Comparison of ENCODE assay signal across 16 cellular contexts in the genomic region with DNA sequence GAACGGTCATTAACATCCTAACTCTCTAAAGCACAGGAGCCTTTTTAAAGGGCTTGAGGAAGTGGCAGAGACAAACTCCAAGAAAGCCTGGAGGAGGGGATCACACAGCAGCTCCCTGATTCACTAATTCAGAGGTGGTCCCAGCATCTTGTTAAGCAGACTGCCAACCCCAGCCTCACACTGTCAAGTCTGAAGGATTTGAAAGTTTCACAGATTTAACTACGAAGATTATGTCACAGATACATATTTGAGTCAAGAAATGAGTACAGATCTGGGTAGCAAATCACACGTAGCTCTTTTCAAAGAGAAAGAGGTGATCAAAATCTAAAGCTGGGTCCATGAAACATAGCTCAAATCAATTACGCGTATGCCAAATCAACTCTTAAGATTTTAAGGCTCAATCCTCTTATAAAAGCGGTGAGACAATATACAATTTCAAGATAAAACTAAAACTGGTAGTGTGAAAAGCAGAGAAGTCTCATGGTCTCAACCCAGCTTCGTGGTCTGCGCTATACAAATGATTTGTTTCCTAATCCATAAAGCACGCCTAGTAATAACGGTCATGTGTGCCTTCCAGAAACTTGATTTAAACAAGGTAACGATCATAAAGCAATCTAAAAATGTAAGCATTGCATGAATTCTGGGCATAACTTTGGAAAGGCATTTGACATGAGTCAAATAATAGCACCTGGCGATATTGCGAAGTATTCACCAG.
A peak's percentile ranks its signal among the peaks of the same experiment; 100 is the strongest.
DNase-seq lines count a peak whose midpoint lies in the region; ATAC-seq and TF ChIP-seq lines count a peak whose summit lies in the region.
"Had no signal": no experiment of that assay in that cellular context is flagged by ENCODE, and none has a peak within 500 bp of the region (broad histone marks: within the 10 kb centered on the region; RNA-seq: fewer than 3 reads in every experiment).

No MANE protein-coding gene starts in this region.

- H3K27ac ChIP-seq in CD4-positive, CD25-positive, alpha-beta regulatory T cell (ENCODE audit: insufficient read depth, low read length, poor library complexity, severe bottlenecking) = peak overlapping the region; percentile 48
- H3K27ac ChIP-seq in CD8-positive, alpha-beta T cell (ENCODE audit: low read depth, low read length) = no peak overlapping the region
- no peak overlapping the region for H3K27ac ChIP-seq in naive thymus-derived CD4-positive, alpha-beta T cell (ENCODE audit: low read depth, low read length)
- no peak overlapping the region for H3K27ac ChIP-seq in esophagus squamous epithelium
- H3K27ac ChIP-seq: KMS-11, psoas muscle had no signal

- TF ChIP-seq POLR2A in esophagus squamous epithelium (IDR thresholded peaks at IDR 0.05) = no peak

- H3K9me3 ChIP-seq in CD4-positive, CD25-positive, alpha-beta regulatory T cell (ENCODE audit: control insufficient read depth in 2 of 2, low read length in 2 of 2) = no peaks in the 10 kb centered on the region
- H3K9me3 ChIP-seq in CD8-positive, alpha-beta T cell (ENCODE audit: low read length) = no peaks in the 10 kb centered on the region
- no peaks in the 10 kb centered on the region for H3K9me3 ChIP-seq in naive thymus-derived CD4-positive, alpha-beta T cell (ENCODE audit: control insufficient read depth in 2 of 3, low read length in 3 of 3)
- H3K9me3 ChIP-seq in esophagus squamous epithelium = no peaks in the 10 kb centered on the region
- H3K9me3 ChIP-seq: psoas muscle had no signal

- no peaks in the 10 kb centered on the region for H3K27me3 ChIP-seq in CD4-positive, CD25-positive, alpha-beta regulatory T cell (ENCODE audit: control insufficient read depth, insufficient read depth, low read length)
- H3K27me3 ChIP-seq in CD8-positive, alpha-beta T cell (ENCODE audit: insufficient read depth, low read length) = no peaks in the 10 kb centered on the region
- no peaks in the 10 kb centered on the region for H3K27me3 ChIP-seq in naive thymus-derived CD4-positive, alpha-beta T cell (ENCODE audit: control insufficient read depth in 2 of 2, insufficient read depth in 2 of 2, low read length in 2 of 2)
- H3K27me3 ChIP-seq in esophagus squamous epithelium = no peaks in the 10 kb centered on the region

- peak overlapping the region; percentile 26 to 92 (median 33) for H3K27ac Mint-ChIP-seq in CD4-positive, CD25-positive, alpha-beta regulatory T cell
- H3K27ac Mint-ChIP-seq in CD8-positive, alpha-beta T cell = no peak overlapping the region
- peak overlapping the region; percentile 77 for H3K27ac Mint-ChIP-seq in activated T-helper 17 cell treated with anti-CD3 and anti-CD28 coated beads, Interleukin-2, amount 50 U/mL, for 72 hours
- H3K27ac Mint-ChIP-seq in naive thymus-derived CD4-positive, alpha-beta T cell = peak overlapping the region in 8 of 9 donors; percentile 19 to 85 (median 42)

- no peak for TF ChIP-seq CTCF in CD8-positive, alpha-beta T cell (IDR thresholded peaks at IDR 0.05)
- no peak for TF ChIP-seq CTCF in esophagus squamous epithelium (IDR thresholded peaks at IDR 0.05)

- H3K27me3 Mint-ChIP-seq in CD4-positive, CD25-positive, alpha-beta regulatory T cell = no peaks in the 10 kb centered on the region
- no peaks in the 10 kb centered on the region for H3K27me3 Mint-ChIP-seq in CD8-positive, alpha-beta T cell (ENCODE audit: low read depth)
- no peaks in the 10 kb centered on the region for H3K27me3 Mint-ChIP-seq in activated T-helper 17 cell treated with anti-CD3 and anti-CD28 coated beads, Interleukin-2, amount 50 U/mL, for 72 hours
- no peaks in the 10 kb centered on the region for H3K27me3 Mint-ChIP-seq in naive thymus-derived CD4-positive, alpha-beta T cell

- peak in 1 of 3 donors; percentile 23 for DNase-seq in CD4-positive, CD25-positive, alpha-beta regulatory T cell
- no peak for DNase-seq in CD8-positive, alpha-beta T cell
- DNase-seq in naive thymus-derived CD4-positive, alpha-beta T cell = no peak
- DNase-seq in NCI-H2171 (lab: John Stamatoyannopoulos, UW) (no peak), esophagus squamous epithelium (lab: John Stamatoyannopoulos, UW) (no peak)
- DNase-seq in stimulated activated CD4-positive, alpha-beta T cell treated with anti-CD3 and anti-CD28 coated beads, Interleukin-12 subunit alpha, Interleukin-12 subunit beta, amount 100 ng/mL, for 4 hours = no peak
- DNase-seq: activated CD4-positive, CD25-positive, alpha-beta regulatory T cell; AML-193; left colon; NCI-H1694 treated with DMSO at 0.1 percent for 48 hours; NCI-H226; psoas muscle had no signal

- H3K36me3 Mint-ChIP-seq in CD4-positive, CD25-positive, alpha-beta regulatory T cell = peaks cover 30% of the 10 kb centered on the region
- H3K36me3 Mint-ChIP-seq in CD8-positive, alpha-beta T cell = peaks cover 74% of the 10 kb centered on the region
- peaks cover 100% of the 10 kb centered on the region for H3K36me3 Mint-ChIP-seq in activated T-helper 17 cell treated with anti-CD3 and anti-CD28 coated beads, Interleukin-2, amount 50 U/mL, for 72 hours (ENCODE audit: low read depth)
- H3K36me3 Mint-ChIP-seq in naive thymus-derived CD4-positive, alpha-beta T cell = peaks cover 8 to 38% (median 12%) of the 10 kb centered on the region in 5 donors

- intact Hi-C loops in CD8-positive, alpha-beta T cell (cut with DNase I, micrococcal nuclease) = loop anchor here in 1 of 2 experiments (5.0 kb wide), 1 partner anchor 36 kb away; no protein-coding TSS in a partner anchor
- intact Hi-C loops in naive thymus-derived CD4-positive, alpha-beta T cell (cut with micrococcal nuclease) = no loop called here
- intact Hi-C loops in esophagus squamous epithelium (cut with DNase I) = no loop called here

- H3K4me3 ChIP-seq in CD4-positive, CD25-positive, alpha-beta regulatory T cell (ENCODE audit: low read depth, low read length) = peak overlapping the region; percentile 68
- H3K4me3 ChIP-seq in CD8-positive, alpha-beta T cell (ENCODE audit: low read depth, low read length) = no peak overlapping the region
- H3K4me3 ChIP-seq in naive thymus-derived CD4-positive, alpha-beta T cell (ENCODE audit: low read length) = no peak overlapping the region
- no peak overlapping the region for H3K4me3 ChIP-seq in esophagus squamous epithelium
- H3K4me3 ChIP-seq: psoas muscle had no signal

- CTCF ChIA-PET in CD8-positive, alpha-beta T cell (lab: Charles Lee) = interaction anchor here (0.7 kb wide), 1 partner anchor 205 kb away, joined by 3 read pairs; no protein-coding TSS in a partner anchor
- CTCF ChIA-PET in naive thymus-derived CD4-positive, alpha-beta T cell (lab: Charles Lee) = no interaction called here

- H3K4me1 Mint-ChIP-seq in CD4-positive, CD25-positive, alpha-beta regulatory T cell = peaks cover 60 to 93% (median 80%) of the 10 kb centered on the region in 4 donors
- H3K4me1 Mint-ChIP-seq in CD8-positive, alpha-beta T cell (ENCODE audit: low read depth) = peaks cover 84% of the 10 kb centered on the region
- peaks cover 53% of the 10 kb centered on the region for H3K4me1 Mint-ChIP-seq in activated T-helper 17 cell treated with anti-CD3 and anti-CD28 coated beads, Interleukin-2, amount 50 U/mL, for 72 hours
- H3K4me1 Mint-ChIP-seq in naive thymus-derived CD4-positive, alpha-beta T cell = peaks cover 35 to 100% (median 86%) of the 10 kb centered on the region in 7 donors

- WGBS in esophagus squamous epithelium, 2 donors = 70 to 77% methylated on average over 13 of the region's 13 CpGs

- POLR2A ChIA-PET in CD8-positive, alpha-beta T cell (lab: Charles Lee) = interaction anchor here (0.9 kb wide), 1 partner anchor 8 kb away, joined by 3 read pairs; no protein-coding TSS in a partner anchor
- POLR2A ChIA-PET in naive thymus-derived CD4-positive, alpha-beta T cell (lab: Charles Lee) = interaction anchor here (2.8 kb wide), 1 partner anchor 9 kb away, joined by 10 read pairs; no protein-coding TSS in a partner anchor

- ATAC-seq in CD4-positive, CD25-positive, alpha-beta regulatory T cell (ENCODE audit: low read depth in 2 of 2) = no peak
- no peak for ATAC-seq in CD8-positive, alpha-beta T cell
- peak; percentile 83 for ATAC-seq in activated T-helper 17 cell treated with anti-CD3 and anti-CD28 coated beads, Interleukin-2, amount 50 U/mL, for 72 hours (replicated peaks)
- no peak for ATAC-seq in naive thymus-derived CD4-positive, alpha-beta T cell
- no peak for ATAC-seq in HG03565 (IDR thresholded peaks at IDR 0.05; ENCODE audit: unreplicated experiment)
- ATAC-seq: HCT116, left colon, psoas muscle had no signal

- H3K36me3 ChIP-seq in CD4-positive, CD25-positive, alpha-beta regulatory T cell (ENCODE audit: control insufficient read depth, insufficient read depth, low read length) = peaks cover 48% of the 10 kb centered on the region
- H3K36me3 ChIP-seq in CD8-positive, alpha-beta T cell (ENCODE audit: insufficient read depth, low read length) = no peaks in the 10 kb centered on the region
- H3K36me3 ChIP-seq in naive thymus-derived CD4-positive, alpha-beta T cell (ENCODE audit: control insufficient read depth in 2 of 3, insufficient read depth in 3 of 3, low read length in 3 of 3) = peaks cover 0 to 20% (median 5%) of the 10 kb centered on the region in 3 experiments
- H3K36me3 ChIP-seq in esophagus squamous epithelium = peaks cover 0 to 15% (median 5%) of the 10 kb centered on the region in 3 donors

- H3K4me3 Mint-ChIP-seq in CD4-positive, CD25-positive, alpha-beta regulatory T cell = peak overlapping the region; percentile 7 to 88 (median 71)
- peak overlapping the region; percentile 19 for H3K4me3 Mint-ChIP-seq in CD8-positive, alpha-beta T cell
- H3K4me3 Mint-ChIP-seq in activated T-helper 17 cell treated with anti-CD3 and anti-CD28 coated beads, Interleukin-2, amount 50 U/mL, for 72 hours = peak overlapping the region; percentile 75
- H3K4me3 Mint-ChIP-seq in naive thymus-derived CD4-positive, alpha-beta T cell = peak overlapping the region in 9 of 10 donors; percentile 13 to 66 (median 25)

- peaks cover 74% of the 10 kb centered on the region for H3K4me1 ChIP-seq in CD4-positive, CD25-positive, alpha-beta regulatory T cell (ENCODE audit: control insufficient read depth, insufficient read depth, low read length, poor library complexity, severe bottlenecking)
- H3K4me1 ChIP-seq in CD8-positive, alpha-beta T cell (ENCODE audit: insufficient read depth, low read length) = peaks cover 73% of the 10 kb centered on the region
- peaks cover 49 to 82% of the 10 kb centered on the region in 2 donors for H3K4me1 ChIP-seq in naive thymus-derived CD4-positive, alpha-beta T cell (ENCODE audit: control insufficient read depth in 2 of 2, insufficient read depth in 2 of 2, low read length in 2 of 2)
- peaks cover 0 to 92% (median 15%) of the 10 kb centered on the region in 3 donors for H3K4me1 ChIP-seq in esophagus squamous epithelium

- H3K9me3 Mint-ChIP-seq in CD4-positive, CD25-positive, alpha-beta regulatory T cell = no peaks in the 10 kb centered on the region
- H3K9me3 Mint-ChIP-seq in CD8-positive, alpha-beta T cell = no peaks in the 10 kb centered on the region
- no peaks in the 10 kb centered on the region for H3K9me3 Mint-ChIP-seq in activated T-helper 17 cell treated with anti-CD3 and anti-CD28 coated beads, Interleukin-2, amount 50 U/mL, for 72 hours
- H3K9me3 Mint-ChIP-seq in naive thymus-derived CD4-positive, alpha-beta T cell = peaks cover 0 to 7% (median 0%) of the 10 kb centered on the region in 11 donors

Comparison
In these comparisons a context has a peak if more than half of its experiments do, and no peak if none do; other contexts are left out.
1. H3K4me3 Mint-ChIP-seq: peak in every context shown above with its lines; median percentile 75 in activated T-helper 17 cell treated with anti-CD3 and anti-CD28 coated beads, Interleukin-2, amount 50 U/mL, for 72 hours; 71 in CD4-positive, CD25-positive, alpha-beta regulatory T cell; 25 in naive thymus-derived CD4-positive, alpha-beta T cell; 19 in CD8-positive, alpha-beta T cell.